In genomic region chr4:148052448-148052847, GRCh38 we compare ENCODE assay signal across 16 cellular contexts.
DNase-seq lines count a peak whose midpoint lies in the region; ATAC-seq, FAIRE-seq and TF ChIP-seq lines count a peak whose summit lies in the region.
"Had no signal": no experiment of that assay in that cellular context is flagged by ENCODE, and none has a peak within 500 bp of the region (broad histone marks: within the 10 kb centered on the region; RNA-seq: fewer than 3 reads in every experiment).

No MANE protein-coding gene starts in this region.

- peaks cover 15% of the 10 kb centered on the region for H3K36me3 Mint-ChIP-seq in activated T-cell treated with anti-CD3 and anti-CD28 coated beads, Interleukin-2, amount 50 U/mL, for 24 hours (ENCODE audit: low read depth)
- peaks cover 6% of the 10 kb centered on the region for H3K36me3 Mint-ChIP-seq in endodermal cell (ENCODE audit: low read depth)
- H3K36me3 Mint-ChIP-seq: IgD-negative memory B cell had no signal

- TF ChIP-seq CTCF in endodermal cell (conservative IDR thresholded peaks at IDR 0.05), result peak; percentile 25
- TF ChIP-seq CTCF in gastrocnemius medialis (IDR thresholded peaks at IDR 0.05 in 4 of 5, conservative IDR thresholded peaks at IDR 0.05 in 1 of 5), result no peak

- no peaks in the 10 kb centered on the region for H3K27me3 ChIP-seq in endodermal cell (ENCODE audit: control insufficient read depth, insufficient read depth, low read length, poor library complexity, severe bottlenecking)
- no peaks in the 10 kb centered on the region for H3K27me3 ChIP-seq in gastrocnemius medialis
- H3K27me3 ChIP-seq: testis had no signal

- peaks cover 5% of the 10 kb centered on the region for H3K9me3 Mint-ChIP-seq in activated T-cell treated with anti-CD3 and anti-CD28 coated beads, Interleukin-2, amount 50 U/mL, for 24 hours
- H3K9me3 Mint-ChIP-seq in endodermal cell, result no peaks in the 10 kb centered on the region
- H3K9me3 Mint-ChIP-seq: IgD-negative memory B cell had no signal

- H3K36me3 ChIP-seq in endodermal cell (ENCODE audit: control insufficient read depth, insufficient read depth, low read length) (no peaks in the 10 kb centered on the region), gastrocnemius medialis (no peaks in the 10 kb centered on the region)

- no peaks in the 10 kb centered on the region for H3K9me3 ChIP-seq in endodermal cell (ENCODE audit: control insufficient read depth, low read length)
- H3K9me3 ChIP-seq in gastrocnemius medialis, result no peaks in the 10 kb centered on the region
- H3K9me3 ChIP-seq: testis had no signal

- H3K27ac ChIP-seq in endodermal cell (ENCODE audit: low read depth, low read length) (no peak overlapping the region), gastrocnemius medialis (peak overlapping the region; percentile 66 to 89 (median 84))
- H3K27ac ChIP-seq: coronary artery, testis had no signal

- intact Hi-C loops in gastrocnemius medialis (cut with DNase I; ENCODE audit: low total_unique reads), result loop anchor here (10.0 kb wide), 2 partner anchors 162 to 392 kb away; partner anchors contain the start of gene NR3C2

- H3K4me1 Mint-ChIP-seq in activated T-cell treated with anti-CD3 and anti-CD28 coated beads, Interleukin-2, amount 50 U/mL, for 24 hours (ENCODE audit: low read depth), result peaks cover 69% of the 10 kb centered on the region
- H3K4me1 Mint-ChIP-seq in endodermal cell, result peaks cover 37% of the 10 kb centered on the region

- in situ Hi-C loops in gastrocnemius medialis (cut with MboI; ENCODE audit: low sequenced_read_pairs in 4 of 4), result loop anchor here in 2 of 4 donors (5.0 to 10.0 kb wide), 2 partner anchors 45 to 68 kb away; no protein-coding TSS in a partner anchor

- no peaks in the 10 kb centered on the region for H3K27me3 Mint-ChIP-seq in activated T-cell treated with anti-CD3 and anti-CD28 coated beads, Interleukin-2, amount 50 U/mL, for 24 hours
- no peaks in the 10 kb centered on the region for H3K27me3 Mint-ChIP-seq in endodermal cell (ENCODE audit: insufficient read depth)

- no peak overlapping the region for H3K9ac ChIP-seq in endodermal cell (ENCODE audit: extremely low read depth, low read length, poor library complexity, severe bottlenecking)

- H3K27ac Mint-ChIP-seq in activated T-cell treated with anti-CD3 and anti-CD28 coated beads, Interleukin-2, amount 50 U/mL, for 24 hours, result peak overlapping the region; percentile 38
- H3K27ac Mint-ChIP-seq in endodermal cell, result peak overlapping the region; percentile 1

- FAIRE-seq in GM12891 (lab: Jason Lieb, UNC), result no peak
- FAIRE-seq: G401.6 had no signal

- H3K4me3 ChIP-seq in endodermal cell (ENCODE audit: low read length), result no peak overlapping the region
- no peak overlapping the region for H3K4me3 ChIP-seq in gastrocnemius medialis
- H3K4me3 ChIP-seq: coronary artery, testis had no signal

- no peak for TF ChIP-seq POLR2A in gastrocnemius medialis (IDR thresholded peaks at IDR 0.05)
- TF ChIP-seq POLR2A in GM12891 (IDR thresholded peaks at IDR 0.05; ENCODE audit: low read depth, low read length), result no peak

- no peak overlapping the region for H3K4me3 Mint-ChIP-seq in activated T-cell treated with anti-CD3 and anti-CD28 coated beads, Interleukin-2, amount 50 U/mL, for 24 hours
- no peak overlapping the region for H3K4me3 Mint-ChIP-seq in endodermal cell
- H3K4me3 Mint-ChIP-seq: IgD-negative memory B cell had no signal

- ATAC-seq in gastrocnemius medialis, result peak; percentile 10 to 13

- no peak for DNase-seq in activated T-cell treated with anti-CD3 and anti-CD28 coated beads, Interleukin-2, amount 50 U/mL, for 24 hours
- DNase-seq in activated T-cell treated with anti-CD3 and anti-CD28 coated beads, Interleukin-2, amount 50 U/mL, for 1 hour, result no peak
- DNase-seq in NCI-H82 treated with DMSO at 0.1 percent for 48 hours (lab: John Stamatoyannopoulos, UW; ENCODE audit: unreplicated experiment) (peak; percentile 18), endodermal cell (no peak), gastrocnemius medialis (no peak), GM12891 (ENCODE audit: insufficient read length, low spot score) (no peak), NCI-H1092 (lab: John Stamatoyannopoulos, UW) (no peak), NOMO-1 treated with DMSO at 0.1 percent for 48 hours (lab: John Stamatoyannopoulos, UW; ENCODE audit: unreplicated experiment) (no peak)
- DNase-seq: activated effector memory CD4-positive, alpha-beta T cell treated with Interleukin-2 at 50 U/mL for 16 hours; NCI-H2081; PC-3; T1000; testis had no signal

- H3K4me1 ChIP-seq in endodermal cell (ENCODE audit: control insufficient read depth, insufficient read depth, low read length), result peaks cover 15% of the 10 kb centered on the region
- H3K4me1 ChIP-seq in gastrocnemius medialis, result peaks cover 63 to 73% of the 10 kb centered on the region in 2 donors
- H3K4me1 ChIP-seq: testis had no signal

TF ChIP-seq in GM12891, 5 proteins besides CTCF, POLR2A, EP300 and RAD21:
- no peak for TF ChIP-seq POU2F2 (IDR thresholded peaks at IDR 0.05; ENCODE audit: low read depth, low read length)
- TF ChIP-seq POLR2AphosphoS5 (IDR thresholded peaks at IDR 0.05; ENCODE audit: low read depth, low read length), result no peak
- TF ChIP-seq SPI1 (IDR thresholded peaks at IDR 0.05; ENCODE audit: low read depth, low read length), result no peak
- no peak for TF ChIP-seq TAF1 (IDR thresholded peaks at IDR 0.05; ENCODE audit: low read depth, low read length)
- TF ChIP-seq PAX5 (IDR thresholded peaks at IDR 0.05; ENCODE audit: insufficient read depth, low read length, severe bottlenecking), result no peak
TF ChIP-seq in GM12891: peak in this region for 0.
